Comparison of ENCODE assay signal across 1 cellular context in genomic region chr2:216936954-216937357, GRCh38.
TF ChIP-seq lines count a peak whose summit lies in the region.

No MANE protein-coding gene starts in this region.

TF ChIP-seq in IMR-90, 13 proteins besides CTCF, POLR2A, EP300 and RAD21 (continued from another document):
- TF ChIP-seq CHD1 (IDR thresholded peaks at IDR 0.05; ENCODE audit: low read depth, low read length) = no peak
- no peak for TF ChIP-seq NFE2L2 (IDR thresholded peaks at IDR 0.05; ENCODE audit: low read depth, low read length)
- no peak for TF ChIP-seq MAFK (IDR thresholded peaks at IDR 0.05; ENCODE audit: low read depth, low read length)
- TF ChIP-seq MXI1 (IDR thresholded peaks at IDR 0.05; ENCODE audit: borderline replicate concordance, low read depth, low read length) = no peak
- TF ChIP-seq CEBPB (IDR thresholded peaks at IDR 0.05; ENCODE audit: low read depth, low read length) = no peak
- no peak for TF ChIP-seq MAZ (IDR thresholded peaks at IDR 0.05; ENCODE audit: borderline replicate concordance, low read depth, low read length)
- no peak for TF ChIP-seq RFX5 (IDR thresholded peaks at IDR 0.05; ENCODE audit: low read depth, low read length)
- no peak for TF ChIP-seq RCOR1 (IDR thresholded peaks at IDR 0.05; ENCODE audit: insufficient replicate concordance, low read length)
- no peak for TF ChIP-seq FOS (IDR thresholded peaks at IDR 0.05; ENCODE audit: low read depth, low read length)
- no peak for TF ChIP-seq USF2 (IDR thresholded peaks at IDR 0.05; ENCODE audit: low read depth, low read length)
